9 cellular contexts compared by ENCODE assay signal in genomic region chr11:93212094-93212493, GRCh38.
"Had no signal": no experiment of that assay in that cellular context is flagged by ENCODE, and none has a peak within 500 bp of the region (broad histone marks: within the 10 kb centered on the region; RNA-seq: fewer than 3 reads in every experiment).

No MANE protein-coding gene starts in this region.

- H3K27ac ChIP-seq: HL-60, KMS-11 had no signal

- ATAC-seq: HepG2 had no signal

- H3K4me2 ChIP-seq: KMS-11 had no signal

- H3K9ac ChIP-seq: KMS-11 had no signal

- DNase-seq: IMR-90, Karpas-422, Kasumi-1, KBM-7, KG1 had no signal

- FAIRE-seq: HepG2, HTR-8/SVneo had no signal
